In the genomic region with DNA sequence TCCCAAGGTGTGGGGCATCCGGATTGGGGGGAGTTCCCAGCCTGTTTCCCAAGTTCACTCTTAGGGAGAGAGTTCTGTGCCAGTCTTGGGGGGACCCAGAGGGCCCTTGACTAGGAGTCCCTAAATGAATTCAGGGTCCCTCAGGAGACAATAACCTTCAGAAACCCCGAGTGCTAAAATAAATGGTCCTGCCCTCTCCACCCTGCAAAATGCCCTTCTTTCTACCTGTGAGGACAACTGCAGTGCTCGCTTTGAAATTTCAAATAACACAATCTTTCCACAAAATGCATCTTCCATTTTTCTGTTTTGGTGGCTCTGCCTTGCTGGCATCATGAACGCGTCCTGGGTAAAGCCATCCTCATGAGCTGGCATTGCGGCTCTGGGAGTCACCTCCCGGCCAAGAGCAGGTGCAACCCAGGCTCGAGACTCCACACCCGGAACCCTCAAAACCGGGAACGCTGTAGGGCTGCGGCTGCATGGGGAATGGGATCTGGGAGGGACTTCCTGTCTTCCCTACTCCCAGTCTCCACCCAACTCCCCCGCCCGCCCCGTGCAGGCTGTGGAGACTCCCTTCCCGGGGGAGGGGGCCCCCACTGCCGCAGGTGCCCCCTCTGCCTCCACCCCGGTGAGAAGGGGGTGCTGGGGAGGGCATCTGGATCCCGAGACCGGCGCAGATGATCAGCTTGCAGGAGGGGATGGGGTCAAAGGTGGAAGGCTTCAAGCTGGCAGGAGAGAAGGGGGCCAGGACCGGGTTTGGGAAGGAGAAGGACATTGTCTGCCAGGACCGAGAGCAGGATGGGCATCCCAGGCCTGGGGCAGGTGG, we compare ENCODE assay signal across 1 cellular context.
TF ChIP-seq lines count a peak whose summit lies in the region.

ZNF205 (plus strand) TSS at position 529 of the 823 bp plus-strand sequence. CDS start 845 bp downstream, outside the sequence.

TF ChIP-seq in HepG2, 621 proteins besides CTCF, POLR2A, EP300 and RAD21 (continued from another document and continues in another):
- TF ChIP-seq, protein P1, sequence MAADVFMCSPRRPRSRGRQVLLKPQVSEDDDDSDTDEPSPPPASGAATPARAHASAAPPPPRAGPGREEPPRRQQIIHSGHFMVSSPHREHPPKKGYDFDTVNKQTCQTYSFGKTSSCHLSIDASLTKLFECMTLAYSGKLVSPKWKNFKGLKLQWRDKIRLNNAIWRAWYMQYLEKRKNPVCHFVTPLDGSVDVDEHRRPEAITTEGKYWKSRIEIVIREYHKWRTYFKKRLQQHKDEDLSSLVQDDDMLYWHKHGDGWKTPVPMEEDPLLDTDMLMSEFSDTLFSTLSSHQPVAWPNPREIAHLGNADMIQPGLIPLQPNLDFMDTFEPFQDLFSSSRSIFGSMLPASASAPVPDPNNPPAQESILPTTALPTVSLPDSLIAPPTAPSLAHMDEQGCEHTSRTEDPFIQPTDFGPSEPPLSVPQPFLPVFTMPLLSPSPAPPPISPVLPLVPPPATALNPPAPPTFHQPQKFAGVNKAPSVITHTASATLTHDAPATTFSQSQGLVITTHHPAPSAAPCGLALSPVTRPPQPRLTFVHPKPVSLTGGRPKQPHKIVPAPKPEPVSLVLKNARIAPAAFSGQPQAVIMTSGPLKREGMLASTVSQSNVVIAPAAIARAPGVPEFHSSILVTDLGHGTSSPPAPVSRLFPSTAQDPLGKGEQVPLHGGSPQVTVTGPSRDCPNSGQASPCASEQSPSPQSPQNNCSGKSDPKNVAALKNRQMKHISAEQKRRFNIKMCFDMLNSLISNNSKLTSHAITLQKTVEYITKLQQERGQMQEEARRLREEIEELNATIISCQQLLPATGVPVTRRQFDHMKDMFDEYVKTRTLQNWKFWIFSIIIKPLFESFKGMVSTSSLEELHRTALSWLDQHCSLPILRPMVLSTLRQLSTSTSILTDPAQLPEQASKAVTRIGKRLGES (CRISPR knock-in tag; IDR thresholded peaks at IDR 0.05; ENCODE audit: borderline replicate concordance), result no peak
- TF ChIP-seq MIER3 (CRISPR knock-in tag; IDR thresholded peaks at IDR 0.05; ENCODE audit: borderline replicate concordance) (peak; percentile 83; the same call in 1 of the 2 replicates), ZNF431 (CRISPR knock-in tag; IDR thresholded peaks at IDR 0.05; ENCODE audit: borderline replicate concordance, low read depth) (no peak), NFYB (CRISPR knock-in tag; IDR thresholded peaks at IDR 0.05) (no peak), CENPT (CRISPR knock-in tag; IDR thresholded peaks at IDR 0.05; ENCODE audit: low read depth) (0 out of 2 replicates have a peak, but pooled peaks have one; percentile 42), NFE2 (CRISPR knock-in tag; IDR thresholded peaks at IDR 0.05) (no peak), ATF7-NPFF (CRISPR knock-in tag; IDR thresholded peaks at IDR 0.05; ENCODE audit: low read depth) (peak; percentile 73), NR0B2 (CRISPR knock-in tag; IDR thresholded peaks at IDR 0.05) (no peak), KAT2B (IDR thresholded peaks at IDR 0.05; ENCODE audit: borderline replicate concordance, low read depth, low read length) (no peak), CENPX (CRISPR knock-in tag; IDR thresholded peaks at IDR 0.05) (no peak), ZNF34 (CRISPR knock-in tag; IDR thresholded peaks at IDR 0.05; ENCODE audit: borderline replicate concordance) (no peak), SAFB2 (CRISPR knock-in tag; IDR thresholded peaks at IDR 0.05; ENCODE audit: borderline replicate concordance, low read depth) (peak; percentile 54; the same call in 1 of the 2 replicates), SNRNP70 (IDR thresholded peaks at IDR 0.05; ENCODE audit: low read depth, low read length) (no peak), ASH2L (IDR thresholded peaks at IDR 0.05; ENCODE audit: insufficient read length, low read depth, low read length) (peak; percentile 55), POLR2AphosphoS2 (IDR thresholded peaks at IDR 0.05; ENCODE audit: low read depth, low read length) (no peak), MEIS1 (CRISPR knock-in tag; IDR thresholded peaks at IDR 0.05; ENCODE audit: borderline replicate concordance) (peak; percentile 79; the same call in 1 of the 2 replicates), PHF8 (CRISPR knock-in tag; IDR thresholded peaks at IDR 0.05) (peak; percentile 84), ZNF609 (CRISPR knock-in tag; IDR thresholded peaks at IDR 0.05; ENCODE audit: borderline replicate concordance) (0 out of 2 replicates have a peak, but pooled peaks have one; percentile 42), ZNF180 (CRISPR knock-in tag; IDR thresholded peaks at IDR 0.05; ENCODE audit: borderline replicate concordance, low read depth) (no peak), SYNCRIP (IDR thresholded peaks at IDR 0.05; ENCODE audit: insufficient read depth, low read depth, low read length) (no peak), ZIK1 (CRISPR knock-in tag; IDR thresholded peaks at IDR 0.05; ENCODE audit: borderline replicate concordance, low read depth) (no peak), TRAFD1 (CRISPR knock-in tag; IDR thresholded peaks at IDR 0.05; ENCODE audit: borderline replicate concordance) (no peak), ZNF10 (CRISPR knock-in tag; IDR thresholded peaks at IDR 0.05; ENCODE audit: borderline replicate concordance, low read depth) (no peak), FOXO1 (CRISPR knock-in tag; IDR thresholded peaks at IDR 0.05) (no peak), MED13 (CRISPR knock-in tag; IDR thresholded peaks at IDR 0.05) (no peak), NFIB (CRISPR knock-in tag; IDR thresholded peaks at IDR 0.05; ENCODE audit: borderline replicate concordance) (no peak), CCDC6 (CRISPR knock-in tag; IDR thresholded peaks at IDR 0.05) (no peak), ZNF329 (CRISPR knock-in tag; IDR thresholded peaks at IDR 0.05; ENCODE audit: low read depth) (no peak), MTF1 (CRISPR knock-in tag; IDR thresholded peaks at IDR 0.05) (no peak), MXD4 (CRISPR knock-in tag; IDR thresholded peaks at IDR 0.05) (peak; percentile 58), ZFP36L1 (CRISPR knock-in tag; IDR thresholded peaks at IDR 0.05) (no peak), SSRP1 (CRISPR knock-in tag; IDR thresholded peaks at IDR 0.05) (no peak)
- TF ChIP-seq, protein P2, sequence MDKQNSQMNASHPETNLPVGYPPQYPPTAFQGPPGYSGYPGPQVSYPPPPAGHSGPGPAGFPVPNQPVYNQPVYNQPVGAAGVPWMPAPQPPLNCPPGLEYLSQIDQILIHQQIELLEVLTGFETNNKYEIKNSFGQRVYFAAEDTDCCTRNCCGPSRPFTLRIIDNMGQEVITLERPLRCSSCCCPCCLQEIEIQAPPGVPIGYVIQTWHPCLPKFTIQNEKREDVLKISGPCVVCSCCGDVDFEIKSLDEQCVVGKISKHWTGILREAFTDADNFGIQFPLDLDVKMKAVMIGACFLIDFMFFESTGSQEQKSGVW (CRISPR knock-in tag; IDR thresholded peaks at IDR 0.05; ENCODE audit: borderline replicate concordance), result no peak
- TF ChIP-seq, protein P3, sequence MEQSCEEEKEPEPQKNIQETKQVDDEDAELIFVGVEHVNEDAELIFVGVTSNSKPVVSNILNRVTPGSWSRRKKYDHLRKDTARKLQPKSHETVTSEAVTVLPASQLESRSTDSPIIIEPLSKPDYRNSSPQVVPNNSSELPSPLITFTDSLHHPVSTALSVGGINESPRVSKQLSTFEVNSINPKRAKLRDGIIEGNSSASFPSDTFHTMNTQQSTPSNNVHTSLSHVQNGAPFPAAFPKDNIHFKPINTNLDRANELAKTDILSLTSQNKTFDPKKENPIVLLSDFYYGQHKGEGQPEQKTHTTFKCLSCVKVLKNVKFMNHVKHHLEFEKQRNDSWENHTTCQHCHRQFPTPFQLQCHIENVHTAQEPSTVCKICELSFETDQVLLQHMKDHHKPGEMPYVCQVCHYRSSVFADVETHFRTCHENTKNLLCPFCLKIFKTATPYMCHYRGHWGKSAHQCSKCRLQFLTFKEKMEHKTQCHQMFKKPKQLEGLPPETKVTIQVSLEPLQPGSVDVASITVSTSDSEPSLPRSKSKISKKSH (CRISPR knock-in tag; IDR thresholded peaks at IDR 0.05; ENCODE audit: borderline replicate concordance), result no peak; the same call in 1 of the 2 replicates
- TF ChIP-seq, protein P4, sequence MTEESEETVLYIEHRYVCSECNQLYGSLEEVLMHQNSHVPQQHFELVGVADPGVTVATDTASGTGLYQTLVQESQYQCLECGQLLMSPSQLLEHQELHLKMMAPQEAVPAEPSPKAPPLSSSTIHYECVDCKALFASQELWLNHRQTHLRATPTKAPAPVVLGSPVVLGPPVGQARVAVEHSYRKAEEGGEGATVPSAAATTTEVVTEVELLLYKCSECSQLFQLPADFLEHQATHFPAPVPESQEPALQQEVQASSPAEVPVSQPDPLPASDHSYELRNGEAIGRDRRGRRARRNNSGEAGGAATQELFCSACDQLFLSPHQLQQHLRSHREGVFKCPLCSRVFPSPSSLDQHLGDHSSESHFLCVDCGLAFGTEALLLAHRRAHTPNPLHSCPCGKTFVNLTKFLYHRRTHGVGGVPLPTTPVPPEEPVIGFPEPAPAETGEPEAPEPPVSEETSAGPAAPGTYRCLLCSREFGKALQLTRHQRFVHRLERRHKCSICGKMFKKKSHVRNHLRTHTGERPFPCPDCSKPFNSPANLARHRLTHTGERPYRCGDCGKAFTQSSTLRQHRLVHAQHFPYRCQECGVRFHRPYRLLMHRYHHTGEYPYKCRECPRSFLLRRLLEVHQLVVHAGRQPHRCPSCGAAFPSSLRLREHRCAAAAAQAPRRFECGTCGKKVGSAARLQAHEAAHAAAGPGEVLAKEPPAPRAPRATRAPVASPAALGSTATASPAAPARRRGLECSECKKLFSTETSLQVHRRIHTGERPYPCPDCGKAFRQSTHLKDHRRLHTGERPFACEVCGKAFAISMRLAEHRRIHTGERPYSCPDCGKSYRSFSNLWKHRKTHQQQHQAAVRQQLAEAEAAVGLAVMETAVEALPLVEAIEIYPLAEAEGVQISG (CRISPR knock-in tag; IDR thresholded peaks at IDR 0.05), result peak; percentile 95
- TF ChIP-seq, protein P5, sequence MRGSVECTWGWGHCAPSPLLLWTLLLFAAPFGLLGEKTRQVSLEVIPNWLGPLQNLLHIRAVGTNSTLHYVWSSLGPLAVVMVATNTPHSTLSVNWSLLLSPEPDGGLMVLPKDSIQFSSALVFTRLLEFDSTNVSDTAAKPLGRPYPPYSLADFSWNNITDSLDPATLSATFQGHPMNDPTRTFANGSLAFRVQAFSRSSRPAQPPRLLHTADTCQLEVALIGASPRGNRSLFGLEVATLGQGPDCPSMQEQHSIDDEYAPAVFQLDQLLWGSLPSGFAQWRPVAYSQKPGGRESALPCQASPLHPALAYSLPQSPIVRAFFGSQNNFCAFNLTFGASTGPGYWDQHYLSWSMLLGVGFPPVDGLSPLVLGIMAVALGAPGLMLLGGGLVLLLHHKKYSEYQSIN (CRISPR knock-in tag; IDR thresholded peaks at IDR 0.05; ENCODE audit: borderline replicate concordance), result no peak
